In the genomic region with DNA sequence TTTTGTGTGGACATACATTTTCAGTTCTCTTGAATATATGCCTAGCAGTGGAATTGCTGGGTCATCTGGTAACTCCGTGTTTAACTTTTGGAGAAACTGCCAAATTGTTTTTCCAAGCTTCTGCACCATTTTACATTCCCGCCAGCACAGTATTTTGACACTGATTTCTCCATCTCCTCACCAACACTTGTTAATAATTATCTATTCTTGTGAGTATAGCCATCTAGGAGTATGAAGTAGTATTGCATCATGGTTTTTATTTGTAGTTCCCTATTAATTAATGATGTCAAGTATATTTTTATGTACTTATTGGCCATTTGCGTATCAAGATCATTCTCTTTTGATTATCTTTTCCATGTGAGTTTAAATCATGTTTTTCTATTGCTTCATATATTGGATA, we compare ENCODE assay signal across 3 cellular contexts.
A peak's percentile ranks its signal among the peaks of the same experiment; 100 is the strongest.
TF ChIP-seq lines count a peak whose summit lies in the region.

No MANE protein-coding gene starts in this region.

TF ChIP-seq in IMR-90, 13 proteins besides CTCF, POLR2A, EP300 and RAD21:
- TF ChIP-seq CEBPB (IDR thresholded peaks at IDR 0.05; ENCODE audit: low read depth, low read length) (0 out of 2 replicates have a peak, but pooled peaks have one; percentile 30), RFX5 (IDR thresholded peaks at IDR 0.05; ENCODE audit: low read depth, low read length) (no peak)

TF ChIP-seq in K562, 482 proteins besides CTCF, POLR2A, EP300 and RAD21:
- no peak for TF ChIP-seq JUN (IDR thresholded peaks at IDR 0.05; ENCODE audit: borderline replicate concordance, low read depth, low read length)
- TF ChIP-seq JUN (CRISPR knock-in tag; IDR thresholded peaks at IDR 0.05; ENCODE audit: borderline replicate concordance) = no peak
- TF ChIP-seq ZNF12 (CRISPR knock-in tag; IDR thresholded peaks at IDR 0.05) = no peak
- TF ChIP-seq CREBBP (IDR thresholded peaks at IDR 0.05; ENCODE audit: low read depth, low read length) = no peak
- no peak for TF ChIP-seq ZNF3 (CRISPR knock-in tag; IDR thresholded peaks at IDR 0.05)
- TF ChIP-seq, protein P1, sequence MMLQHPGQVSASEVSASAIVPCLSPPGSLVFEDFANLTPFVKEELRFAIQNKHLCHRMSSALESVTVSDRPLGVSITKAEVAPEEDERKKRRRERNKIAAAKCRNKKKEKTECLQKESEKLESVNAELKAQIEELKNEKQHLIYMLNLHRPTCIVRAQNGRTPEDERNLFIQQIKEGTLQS (IDR thresholded peaks at IDR 0.05) = peak; percentile 21; the same call in 1 of the 2 replicates
- TF ChIP-seq, protein P1 (CRISPR knock-in tag; conservative IDR thresholded peaks at IDR 0.05) = no peak
- no peak for TF ChIP-seq ZNF583 (CRISPR knock-in tag; IDR thresholded peaks at IDR 0.05)
- TF ChIP-seq CEBPG (CRISPR knock-in tag; IDR thresholded peaks at IDR 0.05) = no peak
- peak in 1 of 2 experiments; percentile 50; a peak in 2 of 4 replicates for TF ChIP-seq CEBPG (tag; conservative IDR thresholded peaks at IDR 0.05 in 1 of 2, IDR thresholded peaks at IDR 0.05 in 1 of 2)
TF ChIP-seq in K562: peak in this region for 2.

TF ChIP-seq in liver, 16 proteins besides CTCF, POLR2A, EP300 and RAD21:
- peak in 1 of 2 donors; percentile 55 for TF ChIP-seq JUND (IDR thresholded peaks at IDR 0.05)
- peak; percentile 19 for TF ChIP-seq FOXA2 (IDR thresholded peaks at IDR 0.05)
- no peak for TF ChIP-seq TAF1 (conservative IDR thresholded peaks at IDR 0.05)
- TF ChIP-seq FOXA1 (IDR thresholded peaks at IDR 0.05) = no peak
- TF ChIP-seq MAX (IDR thresholded peaks at IDR 0.05) = peak; percentile 19
- peak in 1 of 2 donors; percentile 25 for TF ChIP-seq EGR1 (IDR thresholded peaks at IDR 0.05; ENCODE audit: low read depth in 2 of 2)
- TF ChIP-seq GABPA (IDR thresholded peaks at IDR 0.05 in 1 of 2, conservative IDR thresholded peaks at IDR 0.05 in 1 of 2) = no peak
- no peak for TF ChIP-seq SP1 (IDR thresholded peaks at IDR 0.05)
- TF ChIP-seq NR2F2 (IDR thresholded peaks at IDR 0.05) = no peak
- TF ChIP-seq HNF4A (conservative IDR thresholded peaks at IDR 0.05) = peak; percentile 7 to 41
- peak in 1 of 2 donors; percentile 52 for TF ChIP-seq RXRA (IDR thresholded peaks at IDR 0.05)
- TF ChIP-seq YY1 (IDR thresholded peaks at IDR 0.05) = peak; percentile 91
- TF ChIP-seq HNF4G (IDR thresholded peaks at IDR 0.05) = no peak
- peak; percentile 21 for TF ChIP-seq ZBTB33 (IDR thresholded peaks at IDR 0.05)
- peak; percentile 33 for TF ChIP-seq REST (IDR thresholded peaks at IDR 0.05)
- TF ChIP-seq, protein P1 (IDR thresholded peaks at IDR 0.05) = peak; percentile 66
